Comparison of ENCODE assay signal across 10 cellular contexts in the genomic region with DNA sequence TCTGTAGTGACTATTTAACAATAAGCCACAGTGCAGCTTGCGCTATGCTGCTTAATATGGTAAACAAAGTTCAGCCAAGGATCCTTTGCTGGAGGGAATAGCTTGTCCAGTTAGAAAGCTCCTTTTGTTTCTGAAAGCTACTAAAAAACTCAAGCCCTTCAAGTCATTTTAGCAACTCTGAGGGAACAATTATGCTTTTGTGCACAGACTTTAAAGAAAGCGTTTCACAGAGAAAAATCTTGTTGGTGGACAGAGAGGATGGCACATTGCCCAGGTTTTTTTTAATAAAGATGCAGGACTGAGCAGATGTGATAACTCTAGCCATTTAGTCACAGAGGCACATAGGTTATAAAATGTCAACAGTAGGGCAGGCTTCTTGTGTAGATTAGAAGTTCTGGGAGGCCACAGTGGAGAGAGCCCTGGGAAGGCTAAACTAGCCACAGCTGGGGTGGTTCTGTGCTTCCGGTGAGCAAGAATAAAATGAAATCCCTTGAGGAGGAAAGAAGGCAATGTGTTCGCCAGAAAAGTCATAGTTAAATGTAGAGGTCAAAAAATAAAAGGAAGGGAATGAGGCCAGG.
DNase-seq lines count a peak whose midpoint lies in the region; ATAC-seq and TF ChIP-seq lines count a peak whose summit lies in the region.
"Had no signal": no experiment of that assay in that cellular context is flagged by ENCODE, and none has a peak within 500 bp of the region (broad histone marks: within the 10 kb centered on the region; RNA-seq: fewer than 3 reads in every experiment).

No MANE protein-coding gene starts in this region.

- no peaks in the 10 kb centered on the region for H3K36me3 ChIP-seq in body of pancreas (replicated peaks in 1 of 2; ENCODE audit: insufficient read depth in 1 of 2, low read depth in 2 of 2)
- H3K36me3 ChIP-seq in stomach smooth muscle (ENCODE audit: control insufficient read depth in 2 of 2, insufficient read depth in 2 of 2, low read length in 2 of 2): no peaks in the 10 kb centered on the region
- no peaks in the 10 kb centered on the region for H3K36me3 ChIP-seq in BE2C

- TF ChIP-seq POLR2A in body of pancreas (IDR thresholded peaks at IDR 0.05): no peak

- H3K9ac ChIP-seq in stomach smooth muscle (ENCODE audit: low read length in 2 of 2): no peak overlapping the region

- H3K27me3 ChIP-seq in body of pancreas (no peaks in the 10 kb centered on the region), stomach smooth muscle (ENCODE audit: control insufficient read depth in 1 of 2, insufficient read depth in 2 of 2, low read length in 2 of 2) (no peaks in the 10 kb centered on the region), BE2C (no peaks in the 10 kb centered on the region)

- H3K27ac ChIP-seq in body of pancreas (peak overlapping the region in 2 of 4 donors; percentile 32 to 53), stomach smooth muscle (ENCODE audit: low read length) (peak overlapping the region; percentile 55)

- no peaks in the 10 kb centered on the region for H3K9me3 ChIP-seq in body of pancreas
- no peaks in the 10 kb centered on the region for H3K9me3 ChIP-seq in stomach smooth muscle (ENCODE audit: control insufficient read depth in 2 of 2, low read length in 2 of 2)
- no peaks in the 10 kb centered on the region; the same call in 1 of the 2 replicates for H3K9me3 ChIP-seq in BE2C

- WGBS in body of pancreas, 2 donors: 27 to 31% methylated on average over 4 of the region's 4 CpGs

- ATAC-seq in body of pancreas: peak; percentile 40
- ATAC-seq in HG03196 (IDR thresholded peaks at IDR 0.05; ENCODE audit: unreplicated experiment): no peak
- ATAC-seq: activated CD4-positive, alpha-beta T cell treated with anti-CD3 and anti-CD28 coated beads for 36 hours had no signal

- H3K4me3 ChIP-seq in body of pancreas (no peak overlapping the region), stomach smooth muscle (ENCODE audit: low read length in 2 of 2) (peak overlapping the region in 1 of 2 donors; percentile 1), BE2C (ENCODE audit: low read depth, low read length) (no peak overlapping the region)

- DNase-seq in M059J (ENCODE audit: low read depth): peak; percentile 34
- no peak for DNase-seq in body of pancreas
- peak; percentile 52 for DNase-seq in left kidney (ENCODE audit: low read depth, low spot score)
- no peak for DNase-seq in NCI-H2171 (lab: John Stamatoyannopoulos, UW)
- DNase-seq in stimulated activated CD4-positive, alpha-beta T cell treated with anti-CD3 and anti-CD28 coated beads, Interleukin-4, amount 100 ng/mL, for 24 hours: no peak
- no peak for DNase-seq in BE2C
- DNase-seq: activated CD4-positive, alpha-beta T cell treated with anti-CD3 and anti-CD28 coated beads for 36 hours; NCI-H1436 had no signal

- TF ChIP-seq CTCF in body of pancreas (IDR thresholded peaks at IDR 0.05): no peak
- no peak for TF ChIP-seq CTCF in BE2C (IDR thresholded peaks at IDR 0.05; ENCODE audit: low read depth, low read length)

- H3K4me1 ChIP-seq in body of pancreas: peaks cover 14% of the 10 kb centered on the region
- H3K4me1 ChIP-seq in stomach smooth muscle (ENCODE audit: control insufficient read depth, insufficient read depth, low read length): peaks cover 13% of the 10 kb centered on the region
- H3K4me1 ChIP-seq in BE2C: no peaks in the 10 kb centered on the region

- intact Hi-C loops in body of pancreas (cut with DNase I): no loop called here

Comparison
In these comparisons a context has a peak if more than half of its experiments do, and no peak if none do; other contexts are left out.
1. DNase-seq: peak in M059J (single experiment) and left kidney (single experiment); none in body of pancreas (0 of 4), NCI-H2171 (single experiment), stimulated activated CD4-positive, alpha-beta T cell treated with anti-CD3 and anti-CD28 coated beads, Interleukin-4, amount 100 ng/mL, for 24 hours (single experiment) and BE2C (single experiment).